8 cellular contexts compared by ENCODE assay signal in genomic region chr17:8118769-8119574, GRCh38. TPM values are rescaled to one million over a fixed set of nuclear protein-coding genes. Genes with fewer than 3 reads are reported as not detected.
DNase-seq lines count a peak whose midpoint lies in the region; ATAC-seq, FAIRE-seq and TF ChIP-seq lines count a peak whose summit lies in the region.

No MANE protein-coding gene starts in this region.

- intact Hi-C loops in activated CD4-positive, alpha-beta T cell treated with anti-CD3 and anti-CD28 coated beads for 36 hours (cut with DNase I, micrococcal nuclease): loop anchor here (1.0 to 5.0 kb wide), 16 partner anchors 20 to 432 kb away; partner anchors contain the start of genes CTC1 (in 2 of the 2), KDM6B (in 1 of the 2), PFAS (in 1 of the 2) and RANGRF (in 1 of the 2)
- intact Hi-C loops in kidney (cut with DNase I): no loop called here

- ATAC-seq in HG03135 (IDR thresholded peaks at IDR 0.05; ENCODE audit: unreplicated experiment): peak; percentile 31
- peak; percentile 58 for ATAC-seq in activated CD4-positive, alpha-beta T cell treated with anti-CD3 and anti-CD28 coated beads for 36 hours

- peak overlapping the region; percentile 90 for H3K4me3 Mint-ChIP-seq in activated CD4-positive, alpha-beta T cell treated with anti-CD3 and anti-CD28 coated beads for 36 hours

- H3K9me3 ChIP-seq in kidney (ENCODE audit: control insufficient read depth in 1 of 2, low read length in 2 of 2): no peaks in the 10 kb centered on the region

- CTCF ChIA-PET in activated CD4-positive, alpha-beta T cell treated with anti-CD3 and anti-CD28 coated beads for 36 hours (lab: Charles Lee): interaction anchor here (0.6 to 7.8 kb wide), 46 partner anchors 8 to 432 kb away, joined by 3 to 108 read pairs (median 6); partner anchors contain the start of genes AURKB, BORCS6, CTC1 and GUCY2D

- H3K27me3 Mint-ChIP-seq in activated CD4-positive, alpha-beta T cell treated with anti-CD3 and anti-CD28 coated beads for 36 hours: peaks cover 29% of the 10 kb centered on the region

- H3K27ac ChIP-seq in kidney (ENCODE audit: low read depth in 2 of 2, low read length in 2 of 2): peak overlapping the region; percentile 8 to 71

- H3K4me1 Mint-ChIP-seq in activated CD4-positive, alpha-beta T cell treated with anti-CD3 and anti-CD28 coated beads for 36 hours: peaks cover 46% of the 10 kb centered on the region

- peak overlapping the region; percentile 74 to 80 for H3K4me3 ChIP-seq in kidney (ENCODE audit: low read length in 2 of 2)

- H3K36me3 ChIP-seq in kidney (ENCODE audit: control insufficient read depth in 1 of 2, insufficient read depth in 2 of 2, low read length in 2 of 2): no peaks in the 10 kb centered on the region

- peak overlapping the region; percentile 50 to 56 for H3K9ac ChIP-seq in kidney (ENCODE audit: low read length in 2 of 2)

- H3K36me3 Mint-ChIP-seq in activated CD4-positive, alpha-beta T cell treated with anti-CD3 and anti-CD28 coated beads for 36 hours (ENCODE audit: low read depth): peaks cover 5% of the 10 kb centered on the region

- DNase-seq in NCI-H446 treated with DMSO at 0.1 percent for 48 hours (lab: John Stamatoyannopoulos, UW) (peak; percentile 78), cerebellum (ENCODE audit: low spot score) (peak; percentile 93), kidney (peak; percentile 95), GM19240 (ENCODE audit: insufficient read length, low spot score) (no peak)
- peak; percentile 94 for DNase-seq in activated CD4-positive, alpha-beta T cell treated with anti-CD3 and anti-CD28 coated beads for 36 hours
- DNase-seq in stimulated activated CD4-positive, alpha-beta T cell treated with anti-CD3 and anti-CD28 coated beads, Interleukin-15, amount 100 ng/mL, for 1 hour (ENCODE audit: low read depth in 1 of 2, low spot score in 1 of 2): peak; percentile 73 to 81

- H3K27ac Mint-ChIP-seq in activated CD4-positive, alpha-beta T cell treated with anti-CD3 and anti-CD28 coated beads for 36 hours: peak overlapping the region; percentile 94

- peak; percentile 90 for TF ChIP-seq CTCF in GM12873 (IDR thresholded peaks at IDR 0.05; ENCODE audit: insufficient read depth, low read depth, low read length, missing control alignments)
- peak; percentile 63 for TF ChIP-seq CTCF in kidney (IDR thresholded peaks at IDR 0.05; ENCODE audit: borderline replicate concordance, extremely low read depth, insufficient read depth)

- POLR2A ChIA-PET in activated CD4-positive, alpha-beta T cell treated with anti-CD3 and anti-CD28 coated beads for 36 hours (lab: Charles Lee): interaction anchor here (1.1 to 5.0 kb wide), 9 partner anchors 19 to 130 kb away, joined by 3 to 52 read pairs (median 11); partner anchors contain the start of genes BORCS6, CTC1 and PFAS

- H3K9me3 Mint-ChIP-seq in activated CD4-positive, alpha-beta T cell treated with anti-CD3 and anti-CD28 coated beads for 36 hours (ENCODE audit: low read depth): no peaks in the 10 kb centered on the region

- FAIRE-seq in kidney (lab: Jason Lieb, UNC): peak; percentile 61

- H3K4me1 ChIP-seq in kidney (ENCODE audit: control insufficient read depth in 1 of 2, insufficient read depth in 1 of 2, low read depth in 1 of 2, low read length in 2 of 2): peaks cover 17 to 35% of the 10 kb centered on the region in 2 donors

RNA-seq across cellular contexts. Expression of gene ALOXE3, which starts 0.7 kb away (rescaled TPM):
- total RNA-seq in activated CD4-positive, alpha-beta T cell treated with anti-CD3 and anti-CD28 coated beads for 36 hours: under 1 TPM; 0.27 to 0.28 TPM
- total RNA-seq in cerebellum: 0.45 TPM
- total RNA-seq in kidney: not detected
- polyA plus RNA-seq in kidney (ENCODE audit: insufficient read depth, low read depth, low replicate concordance): not detected

RNA-seq across cellular contexts. Expression of gene HES7, which starts 4.9 kb away (rescaled TPM):
- 1 to 10 TPM; 2.4 to 3.2 TPM for total RNA-seq in activated CD4-positive, alpha-beta T cell treated with anti-CD3 and anti-CD28 coated beads for 36 hours
- total RNA-seq in cerebellum (0.73 TPM), kidney (0.25 TPM)
- not detected for polyA plus RNA-seq in kidney (ENCODE audit: insufficient read depth, low read depth, low replicate concordance)

RNA-seq across cellular contexts. Expression of gene ALOX12B, which starts 31.5 kb away (rescaled TPM):
- total RNA-seq in activated CD4-positive, alpha-beta T cell treated with anti-CD3 and anti-CD28 coated beads for 36 hours: 1 to 10 TPM; 3.3 to 3.6 TPM
- total RNA-seq in cerebellum: not detected
- total RNA-seq in kidney: not detected
- polyA plus RNA-seq in kidney (ENCODE audit: insufficient read depth, low read depth, low replicate concordance): not detected

RNA-seq across cellular contexts. Expression of gene PER1, which starts 33.2 kb away (rescaled TPM):
- 10 to 100 TPM; 46.5 to 55.9 TPM for total RNA-seq in activated CD4-positive, alpha-beta T cell treated with anti-CD3 and anti-CD28 coated beads for 36 hours
- total RNA-seq in cerebellum (7.7 TPM), kidney (161 TPM)
- 25.2 TPM for polyA plus RNA-seq in kidney (ENCODE audit: insufficient read depth, low read depth, low replicate concordance)

RNA-seq across cellular contexts. Expression of gene VAMP2, which starts 43.8 kb away (rescaled TPM):
- total RNA-seq in activated CD4-positive, alpha-beta T cell treated with anti-CD3 and anti-CD28 coated beads for 36 hours: 10 to 100 TPM; 26.7 to 27.8 TPM
- 29.9 TPM for total RNA-seq in cerebellum
- total RNA-seq in kidney: 107 TPM
- polyA plus RNA-seq in kidney (ENCODE audit: insufficient read depth, low read depth, low replicate concordance): 124 TPM
